Comparison of ENCODE assay signal across 8 cellular contexts in the genomic region with DNA sequence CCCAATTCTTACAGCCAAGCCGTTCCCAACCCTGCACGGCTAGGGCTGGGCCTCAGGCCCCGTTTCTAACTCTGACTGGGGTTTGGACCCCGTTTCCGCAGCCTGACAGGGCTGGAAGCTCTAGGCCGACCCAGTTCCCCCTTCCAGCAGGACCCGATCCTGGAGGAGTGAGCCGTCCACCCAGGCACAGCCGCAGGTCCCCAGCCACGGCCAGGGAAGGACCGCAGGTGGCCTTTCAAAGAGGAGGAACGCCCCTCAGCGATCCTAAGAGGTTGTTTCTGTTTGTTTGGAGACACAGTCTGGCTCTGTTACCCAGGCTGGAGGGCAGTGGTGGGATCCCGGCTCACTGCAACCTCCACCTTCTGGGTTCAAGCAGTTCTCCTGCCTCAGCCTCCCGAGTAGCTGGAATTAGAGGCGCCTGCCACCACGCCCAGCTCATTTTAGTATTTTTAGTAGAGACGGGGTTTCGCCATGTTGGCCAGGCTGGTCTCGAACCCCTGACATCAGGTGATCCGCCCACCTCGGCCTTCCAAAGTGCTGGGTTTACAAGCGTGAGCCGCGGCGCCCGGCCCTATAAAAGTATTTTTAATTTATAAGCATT. TPM values are rescaled to one million over a fixed set of nuclear protein-coding genes. Genes with fewer than 3 reads are reported as not detected.
A peak's percentile ranks its signal among the peaks of the same experiment; 100 is the strongest.
DNase-seq lines count a peak whose midpoint lies in the region; ATAC-seq, FAIRE-seq and TF ChIP-seq lines count a peak whose summit lies in the region.

No MANE protein-coding gene starts in this region.

- peaks cover 38% of the 10 kb centered on the region for H3K79me2 ChIP-seq in MM.1S (ENCODE audit: low read length)

- H3K27me3 ChIP-seq in CD4-positive, alpha-beta memory T cell (ENCODE audit: insufficient read depth, low read length) = no peaks in the 10 kb centered on the region
- H3K27me3 ChIP-seq in MM.1S (replicated peaks; ENCODE audit: insufficient read depth, low read length) = no peaks in the 10 kb centered on the region
- H3K27me3 ChIP-seq in ectodermal cell (ENCODE audit: control insufficient read depth, insufficient read depth, low read length, poor library complexity, severe bottlenecking) = no peaks in the 10 kb centered on the region
- H3K27me3 ChIP-seq in pancreas = no peaks in the 10 kb centered on the region

- ATAC-seq in pancreas = no peak
- ATAC-seq in HG03095 (IDR thresholded peaks at IDR 0.05; ENCODE audit: unreplicated experiment) = no peak

- H3F3A ChIP-seq in MM.1S (ENCODE audit: insufficient read depth, low read length) = 0 out of 2 replicates have a peak, but pooled peaks cover 8% of the 10 kb centered on the region

- no peaks in the 10 kb centered on the region for H3K27me3 Mint-ChIP-seq in CD4-positive, alpha-beta memory T cell

- peak overlapping the region; percentile 61; the same call in 1 of the 2 replicates for H2AFZ ChIP-seq in MM.1S (ENCODE audit: low read length)

- H3K9me2 ChIP-seq in MM.1S (replicated peaks; ENCODE audit: insufficient read depth, low read length) = no peaks in the 10 kb centered on the region

- no peak for FAIRE-seq in pancreas (lab: Jason Lieb, UNC)

- peaks cover 7 to 36% of the 10 kb centered on the region in 2 donors for H3K36me3 Mint-ChIP-seq in CD4-positive, alpha-beta memory T cell

- peaks cover 19 to 39% (median 30%) of the 10 kb centered on the region in 4 donors for H3K4me1 Mint-ChIP-seq in CD4-positive, alpha-beta memory T cell

- peak overlapping the region; percentile 44 for H3K27ac ChIP-seq in CD4-positive, alpha-beta memory T cell (ENCODE audit: low read depth, low read length)
- no peak overlapping the region for H3K27ac ChIP-seq in MM.1S (ENCODE audit: low read length)
- H3K27ac ChIP-seq in ectodermal cell (ENCODE audit: insufficient read depth, low read depth, low read length, poor library complexity, severe bottlenecking) = peak overlapping the region; percentile 22
- peak overlapping the region; percentile 51 to 88 (median 83) for H3K27ac ChIP-seq in pancreas

- H3K4me1 ChIP-seq in CD4-positive, alpha-beta memory T cell (ENCODE audit: insufficient read depth, low read length) = peaks cover 45% of the 10 kb centered on the region
- H3K4me1 ChIP-seq in MM.1S (ENCODE audit: low read length) (0 out of 2 replicates have a peak, but pooled peaks cover 5% of the 10 kb centered on the region), ectodermal cell (ENCODE audit: control insufficient read depth, insufficient read depth, low read length) (peaks cover 5% of the 10 kb centered on the region), pancreas (peaks cover 19 to 37% (median 29%) of the 10 kb centered on the region in 3 donors)

- H4K20me1 ChIP-seq in MM.1S (ENCODE audit: insufficient read depth, low read length) = no peaks in the 10 kb centered on the region

- CTCF ChIA-PET in CD4-positive, alpha-beta memory T cell (lab: Charles Lee; ENCODE audit: partially characterized antibody) = interaction anchor here (1.0 to 1.9 kb wide), 5 partner anchors 37 to 239 kb away, joined by 3 to 5 read pairs (median 3); no protein-coding TSS in a partner anchor

- POLR2A ChIA-PET in CD4-positive, alpha-beta memory T cell (lab: Charles Lee; ENCODE audit: partially characterized antibody) = interaction anchor here (0.6 to 3.2 kb wide), 9 partner anchors 44 to 554 kb away, joined by 3 to 18 read pairs (median 5); a partner anchor contains a TSS

- peak overlapping the region in 3 of 8 donors; percentile 26 to 49 (median 36) for H3K4me3 Mint-ChIP-seq in CD4-positive, alpha-beta memory T cell

- H3K9me3 ChIP-seq in CD4-positive, alpha-beta memory T cell (ENCODE audit: control insufficient read depth in 1 of 2, low read length in 2 of 2) = no peaks in the 10 kb centered on the region
- no peaks in the 10 kb centered on the region for H3K9me3 ChIP-seq in MM.1S (replicated peaks; ENCODE audit: insufficient read depth, low read length)
- H3K9me3 ChIP-seq in ectodermal cell (ENCODE audit: control insufficient read depth, low read length) = no peaks in the 10 kb centered on the region
- no peaks in the 10 kb centered on the region for H3K9me3 ChIP-seq in pancreas

- H3K4me2 ChIP-seq in MM.1S (ENCODE audit: low read depth, low read length) = peak overlapping the region; percentile 45; the same call in 1 of the 2 replicates

- no peaks in the 10 kb centered on the region for H3K9me3 Mint-ChIP-seq in CD4-positive, alpha-beta memory T cell

- peaks cover 9% of the 10 kb centered on the region for H3K36me3 ChIP-seq in CD4-positive, alpha-beta memory T cell (ENCODE audit: insufficient read depth, low read length)
- H3K36me3 ChIP-seq in MM.1S (replicated peaks; ENCODE audit: insufficient read depth, low read length) (no peaks in the 10 kb centered on the region), ectodermal cell (ENCODE audit: control insufficient read depth, insufficient read depth, low read length) (peaks cover 27% of the 10 kb centered on the region), pancreas (peaks cover 0 to 10% (median 2%) of the 10 kb centered on the region in 3 donors)

- peak overlapping the region in 1 of 2 donors; percentile 35 for H3K4me3 ChIP-seq in CD4-positive, alpha-beta memory T cell (ENCODE audit: low read length in 2 of 2)
- no peak overlapping the region for H3K4me3 ChIP-seq in MM.1S (ENCODE audit: low read length)
- peak overlapping the region; percentile 6 for H3K4me3 ChIP-seq in ectodermal cell (ENCODE audit: insufficient read depth, low read depth, low read length)
- H3K4me3 ChIP-seq in pancreas = peak overlapping the region in 3 of 4 donors; percentile 27 to 48 (median 29)

- no peak overlapping the region; the same call in 1 of the 2 replicates for H3K9ac ChIP-seq in MM.1S (ENCODE audit: low read length)

- 92 to 95% methylated on average over 27 of the region's 27 CpGs for WGBS in ectodermal cell, 2 experiments
- 52 to 54% methylated on average over 27 of the region's 27 CpGs for WGBS in pancreas, 2 donors

- TF ChIP-seq CTCF in MM.1S (IDR thresholded peaks at IDR 0.05; ENCODE audit: low read length) (no peak), pancreas (IDR thresholded peaks at IDR 0.05) (no peak)

- H3K27ac Mint-ChIP-seq in CD4-positive, alpha-beta memory T cell = peak overlapping the region in 5 of 7 donors; percentile 30 to 65 (median 55)

- intact Hi-C loops in CD4-positive, alpha-beta memory T cell (cut with micrococcal nuclease) = loop anchor here (1.0 to 5.0 kb wide), 6 partner anchors 48 to 271 kb away; a partner anchor contains a TSS
- intact Hi-C loops in pancreas (cut with DNase I) = no loop called here
- intact Hi-C loops in head of caudate nucleus (cut with DNase I) = loop anchor here (10.0 kb wide), 2 partner anchors 91 to 551 kb away; no protein-coding TSS in a partner anchor

- no peak for DNase-seq in CD4-positive, alpha-beta memory T cell
- DNase-seq in MM.1S (no peak), pancreas (peak in 5 of 6 donors; percentile 38 to 84 (median 58)), AG20443 (ENCODE audit: low spot score) (no peak), head of caudate nucleus (no peak)
- no peak for DNase-seq in stimulated activated CD4-positive, alpha-beta T cell treated with anti-CD3 and anti-CD28 coated beads, Interleukin-12 subunit alpha, Interleukin-12 subunit beta, amount 100 ng/mL, for 4 hours

RNA-seq across cellular contexts. Expression of a gene that starts 0.8 kb away (rescaled TPM):
- total RNA-seq in CD4-positive, alpha-beta memory T cell = 10 to 100 TPM; 47.4 to 51.6 TPM
- 10 to 100 TPM; 22.0 to 28.7 TPM for polyA plus RNA-seq in CD4-positive, alpha-beta memory T cell
- polyA plus RNA-seq in ectodermal cell (2013, experiment 1 of 4) = 48.7 TPM
- polyA plus RNA-seq in ectodermal cell (2013, experiment 2 of 4) = 50.8 TPM
- 40.5 TPM for polyA plus RNA-seq in ectodermal cell (2013, experiment 3 of 4)
- 45.1 TPM for polyA plus RNA-seq in ectodermal cell (2013, experiment 4 of 4)
- 10 to 100 TPM; 13.1 to 23.8 (median 19.9) TPM for total RNA-seq in pancreas
- 10 to 100 TPM; 52.6 to 94.5 TPM for polyA plus RNA-seq in pancreas

RNA-seq across cellular contexts. Expression of a gene that starts 43.3 kb away (rescaled TPM):
- total RNA-seq in CD4-positive, alpha-beta memory T cell = 100 to 1,000 TPM; 198 to 210 TPM
- polyA plus RNA-seq in CD4-positive, alpha-beta memory T cell = 10 to 100 TPM; 53.7 to 63.3 TPM
- polyA plus RNA-seq in ectodermal cell (2013, experiment 1 of 4) = 108 TPM
- 104 TPM for polyA plus RNA-seq in ectodermal cell (2013, experiment 2 of 4)
- 85.0 TPM for polyA plus RNA-seq in ectodermal cell (2013, experiment 3 of 4)
- 94.1 TPM for polyA plus RNA-seq in ectodermal cell (2013, experiment 4 of 4)
- 10 to 100 TPM; 42.6 to 68.3 (median 52.5) TPM for total RNA-seq in pancreas
- 10 to 100 TPM; 67.7 to 93.2 TPM for polyA plus RNA-seq in pancreas

Comparison
In these comparisons a context has a peak if more than half of its experiments do, and no peak if none do; other contexts are left out.
1. DNase-seq: peak in pancreas (5 of 6); none in CD4-positive, alpha-beta memory T cell (0 of 5), MM.1S (single experiment), AG20443 (single experiment), stimulated activated CD4-positive, alpha-beta T cell treated with anti-CD3 and anti-CD28 coated beads, Interleukin-12 subunit alpha, Interleukin-12 subunit beta, amount 100 ng/mL, for 4 hours (single experiment) and head of caudate nucleus (0 of 42).
2. intact Hi-C loops: an anchor here in CD4-positive, alpha-beta memory T cell (1.0 to 5.0 kb wide) and head of caudate nucleus (10.0 kb wide); none called in pancreas.